ENCODE assay signal across 20 cellular contexts in the genomic region with DNA sequence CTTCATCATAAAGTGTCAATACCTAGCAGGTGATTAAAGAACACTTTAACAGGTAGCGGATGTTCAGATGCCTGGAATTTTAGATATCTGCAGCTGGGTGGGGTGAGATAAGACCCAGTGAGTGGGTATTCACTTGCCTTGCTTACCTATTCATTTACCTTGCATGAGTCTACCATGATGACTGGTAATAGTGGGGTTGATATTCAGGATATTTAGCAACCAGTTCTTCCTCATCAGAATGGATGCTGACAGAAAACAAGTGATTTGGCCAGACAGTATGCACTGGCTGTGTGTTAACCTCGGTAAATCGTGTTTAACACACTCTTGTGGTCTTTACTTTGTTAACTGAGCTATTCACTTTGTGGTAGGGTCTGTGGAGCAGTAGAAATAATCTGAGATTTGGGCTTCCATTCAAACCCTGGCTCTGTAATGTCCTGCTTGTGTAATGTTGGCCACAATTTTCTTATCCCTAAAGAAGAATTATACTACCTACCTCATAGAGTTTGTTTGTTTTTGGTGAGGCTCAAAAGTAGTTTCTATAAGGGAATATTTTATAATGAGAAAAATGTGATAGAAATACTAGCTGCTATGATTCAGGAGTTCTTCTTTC.
DNase-seq lines count a peak whose midpoint lies in the region; ATAC-seq and TF ChIP-seq lines count a peak whose summit lies in the region.
"Had no signal": no experiment of that assay in that cellular context is flagged by ENCODE, and none has a peak within 500 bp of the region (broad histone marks: within the 10 kb centered on the region; RNA-seq: fewer than 3 reads in every experiment).

No MANE protein-coding gene starts in this region.

- no peak for TF ChIP-seq EP300 in SK-N-SH (IDR thresholded peaks at IDR 0.05; ENCODE audit: borderline replicate concordance in 1 of 2, low read depth in 1 of 2, low read length in 1 of 2)

- H3K4me1 Mint-ChIP-seq in type B pancreatic cell (ENCODE audit: unreplicated experiment) = peaks cover 37% of the 10 kb centered on the region

- no peaks in the 10 kb centered on the region for H3K79me2 ChIP-seq in SK-N-SH (ENCODE audit: insufficient read depth)

- H3K27me3 ChIP-seq in SK-N-SH (ENCODE audit: insufficient read depth) (no peaks in the 10 kb centered on the region), foreskin keratinocyte (no peaks in the 10 kb centered on the region)
- H3K27me3 ChIP-seq: testis had no signal

- H3K4me3 ChIP-seq in SK-N-SH (ENCODE audit: low read depth in 2 of 2, low read length in 1 of 2) = no peak overlapping the region
- H3K4me3 ChIP-seq: testis had no signal

- no peaks in the 10 kb centered on the region for H3K9me2 ChIP-seq in SK-N-SH

- TF ChIP-seq RAD21 in SK-N-SH (IDR thresholded peaks at IDR 0.05; ENCODE audit: low read length) = no peak

- WGBS in SK-N-SH (ENCODE audit: low lambda C conversion rate) = 71% methylated on average over 3 of the region's 3 CpGs

- H3K4me1 ChIP-seq in SK-N-SH (ENCODE audit: control insufficient read depth in 1 of 2, insufficient read depth in 2 of 2, low read depth in 1 of 2, low read length in 1 of 2) = peaks cover 28 to 29% of the 10 kb centered on the region in 2 experiments
- peaks cover 25% of the 10 kb centered on the region for H3K4me1 ChIP-seq in foreskin keratinocyte
- H3K4me1 ChIP-seq: testis had no signal

- no peaks in the 10 kb centered on the region for H3K36me3 Mint-ChIP-seq in type B pancreatic cell
- H3K36me3 Mint-ChIP-seq: IgD-negative memory B cell had no signal

- H2AFZ ChIP-seq in SK-N-SH (ENCODE audit: low read depth) = no peak overlapping the region; the same call in 1 of the 2 replicates

- in situ Hi-C loops in KBM-7 (cut with MboI; ENCODE audit: low pct_unique_long_range_greater_than_20kb, low sequenced_read_pairs) (no loop called here), G401 (cut with HindIII; ENCODE audit: low sequenced_read_pairs) (no loop called here)

- H4K20me1 ChIP-seq in SK-N-SH (ENCODE audit: insufficient read depth) = no peaks in the 10 kb centered on the region

- peak overlapping the region; percentile 62 for H3K27ac Mint-ChIP-seq in type B pancreatic cell
- H3K27ac Mint-ChIP-seq: IgD-negative memory B cell had no signal

- TF ChIP-seq CTCF in SK-N-SH (IDR thresholded peaks at IDR 0.05) (no peak), foreskin keratinocyte (conservative IDR thresholded peaks at IDR 0.05) (no peak), type B pancreatic cell (conservative IDR thresholded peaks at IDR 0.05) (no peak)

- no peaks in the 10 kb centered on the region for H3K9me3 ChIP-seq in SK-N-SH
- H3K9me3 ChIP-seq: testis had no signal

- DNase-seq in SK-N-SH = no peak
- peak; percentile 58 for DNase-seq in astrocyte of the hippocampus (ENCODE audit: low read depth, low spot score)
- no peak for DNase-seq in foreskin keratinocyte
- DNase-seq in type B pancreatic cell (ENCODE audit: extremely low spot score, unreplicated experiment) = no peak
- DNase-seq in KBM-7 = no peak
- no peak for DNase-seq in G401 (ENCODE audit: low spot score)
- DNase-seq: cerebellar nuclear complex; DMS 273 treated with DMSO at 0.1 percent for 48 hours; effector memory CD8-positive, alpha-beta T cell; H7; hippocampal formation; kidney; mesendoderm; NCI-H526; OCI-M1; testis had no signal

- no peaks in the 10 kb centered on the region for H3K27me3 Mint-ChIP-seq in type B pancreatic cell
- H3K27me3 Mint-ChIP-seq: effector memory CD8-positive, alpha-beta T cell; IgD-negative memory B cell had no signal

- ATAC-seq in SK-N-SH treated with all-trans-retinoic acid at 6 μM for 48 hours = no peak
- ATAC-seq in foreskin keratinocyte = no peak
- ATAC-seq in GM21717 (IDR thresholded peaks at IDR 0.05; ENCODE audit: unreplicated experiment) = no peak
- ATAC-seq: effector memory CD8-positive, alpha-beta T cell had no signal

- H3K4me3 Mint-ChIP-seq in type B pancreatic cell = no peak overlapping the region
- H3K4me3 Mint-ChIP-seq: IgD-negative memory B cell had no signal

- POLR2A ChIA-PET in SK-N-SH (lab: Yijun Ruan, JAX) = no interaction called here

- H3K9ac ChIP-seq in SK-N-SH = peak overlapping the region; percentile 35; the same call in 1 of the 2 replicates

- H3K27ac ChIP-seq in SK-N-SH (ENCODE audit: low read depth in 2 of 2, low read length in 1 of 2) = peak overlapping the region; percentile 82 to 85
- H3K27ac ChIP-seq in foreskin keratinocyte = peak overlapping the region; percentile 65
- H3K27ac ChIP-seq: C4-2B, testis had no signal

- CTCF ChIA-PET in SK-N-SH (lab: Yijun Ruan, JAX) = no interaction called here

- H3F3A ChIP-seq in SK-N-SH (replicated peaks; ENCODE audit: insufficient read depth) = peaks cover 19% of the 10 kb centered on the region

- H3K4me2 ChIP-seq in SK-N-SH = peak overlapping the region; percentile 53; the same call in 1 of the 2 replicates

- peaks cover 6% of the 10 kb centered on the region for H3K9me3 Mint-ChIP-seq in type B pancreatic cell
- H3K9me3 Mint-ChIP-seq: effector memory CD8-positive, alpha-beta T cell; IgD-negative memory B cell had no signal

- no peaks in the 10 kb centered on the region for H3K36me3 ChIP-seq in SK-N-SH (replicated peaks in 1 of 2; ENCODE audit: control insufficient read depth in 1 of 2, insufficient read depth in 2 of 2, low read length in 1 of 2)

TF ChIP-seq in SK-N-SH, 30 proteins besides CTCF, POLR2A, EP300 and RAD21 (continues in another document):
- TF ChIP-seq, protein P1, sequence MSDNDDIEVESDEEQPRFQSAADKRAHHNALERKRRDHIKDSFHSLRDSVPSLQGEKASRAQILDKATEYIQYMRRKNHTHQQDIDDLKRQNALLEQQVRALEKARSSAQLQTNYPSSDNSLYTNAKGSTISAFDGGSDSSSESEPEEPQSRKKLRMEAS (IDR thresholded peaks at IDR 0.05; ENCODE audit: low read depth) = no peak
- TF ChIP-seq, protein P2, sequence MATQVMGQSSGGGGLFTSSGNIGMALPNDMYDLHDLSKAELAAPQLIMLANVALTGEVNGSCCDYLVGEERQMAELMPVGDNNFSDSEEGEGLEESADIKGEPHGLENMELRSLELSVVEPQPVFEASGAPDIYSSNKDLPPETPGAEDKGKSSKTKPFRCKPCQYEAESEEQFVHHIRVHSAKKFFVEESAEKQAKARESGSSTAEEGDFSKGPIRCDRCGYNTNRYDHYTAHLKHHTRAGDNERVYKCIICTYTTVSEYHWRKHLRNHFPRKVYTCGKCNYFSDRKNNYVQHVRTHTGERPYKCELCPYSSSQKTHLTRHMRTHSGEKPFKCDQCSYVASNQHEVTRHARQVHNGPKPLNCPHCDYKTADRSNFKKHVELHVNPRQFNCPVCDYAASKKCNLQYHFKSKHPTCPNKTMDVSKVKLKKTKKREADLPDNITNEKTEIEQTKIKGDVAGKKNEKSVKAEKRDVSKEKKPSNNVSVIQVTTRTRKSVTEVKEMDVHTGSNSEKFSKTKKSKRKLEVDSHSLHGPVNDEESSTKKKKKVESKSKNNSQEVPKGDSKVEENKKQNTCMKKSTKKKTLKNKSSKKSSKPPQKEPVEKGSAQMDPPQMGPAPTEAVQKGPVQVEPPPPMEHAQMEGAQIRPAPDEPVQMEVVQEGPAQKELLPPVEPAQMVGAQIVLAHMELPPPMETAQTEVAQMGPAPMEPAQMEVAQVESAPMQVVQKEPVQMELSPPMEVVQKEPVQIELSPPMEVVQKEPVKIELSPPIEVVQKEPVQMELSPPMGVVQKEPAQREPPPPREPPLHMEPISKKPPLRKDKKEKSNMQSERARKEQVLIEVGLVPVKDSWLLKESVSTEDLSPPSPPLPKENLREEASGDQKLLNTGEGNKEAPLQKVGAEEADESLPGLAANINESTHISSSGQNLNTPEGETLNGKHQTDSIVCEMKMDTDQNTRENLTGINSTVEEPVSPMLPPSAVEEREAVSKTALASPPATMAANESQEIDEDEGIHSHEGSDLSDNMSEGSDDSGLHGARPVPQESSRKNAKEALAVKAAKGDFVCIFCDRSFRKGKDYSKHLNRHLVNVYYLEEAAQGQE (IDR thresholded peaks at IDR 0.05; ENCODE audit: low read depth, low read length) = no peak

TF ChIP-seq in SK-N-SH treated with all-trans-retinoic acid at 6 μM for 48 hours, 23 proteins besides CTCF, POLR2A, EP300 and RAD21 (continues in another document):
- no peak for TF ChIP-seq RARB (CRISPR knock-in tag; IDR thresholded peaks at IDR 0.05)
- no peak for TF ChIP-seq ZNF8 (CRISPR knock-in tag; IDR thresholded peaks at IDR 0.05)
- TF ChIP-seq, protein P3, sequence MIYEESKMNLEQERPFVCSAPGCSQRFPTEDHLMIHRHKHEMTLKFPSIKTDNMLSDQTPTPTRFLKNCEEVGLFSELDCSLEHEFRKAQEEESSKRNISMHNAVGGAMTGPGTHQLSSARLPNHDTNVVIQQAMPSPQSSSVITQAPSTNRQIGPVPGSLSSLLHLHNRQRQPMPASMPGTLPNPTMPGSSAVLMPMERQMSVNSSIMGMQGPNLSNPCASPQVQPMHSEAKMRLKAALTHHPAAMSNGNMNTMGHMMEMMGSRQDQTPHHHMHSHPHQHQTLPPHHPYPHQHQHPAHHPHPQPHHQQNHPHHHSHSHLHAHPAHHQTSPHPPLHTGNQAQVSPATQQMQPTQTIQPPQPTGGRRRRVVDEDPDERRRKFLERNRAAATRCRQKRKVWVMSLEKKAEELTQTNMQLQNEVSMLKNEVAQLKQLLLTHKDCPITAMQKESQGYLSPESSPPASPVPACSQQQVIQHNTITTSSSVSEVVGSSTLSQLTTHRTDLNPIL (CRISPR knock-in tag; IDR thresholded peaks at IDR 0.05; ENCODE audit: low read depth) = no peak
- TF ChIP-seq, protein P4, sequence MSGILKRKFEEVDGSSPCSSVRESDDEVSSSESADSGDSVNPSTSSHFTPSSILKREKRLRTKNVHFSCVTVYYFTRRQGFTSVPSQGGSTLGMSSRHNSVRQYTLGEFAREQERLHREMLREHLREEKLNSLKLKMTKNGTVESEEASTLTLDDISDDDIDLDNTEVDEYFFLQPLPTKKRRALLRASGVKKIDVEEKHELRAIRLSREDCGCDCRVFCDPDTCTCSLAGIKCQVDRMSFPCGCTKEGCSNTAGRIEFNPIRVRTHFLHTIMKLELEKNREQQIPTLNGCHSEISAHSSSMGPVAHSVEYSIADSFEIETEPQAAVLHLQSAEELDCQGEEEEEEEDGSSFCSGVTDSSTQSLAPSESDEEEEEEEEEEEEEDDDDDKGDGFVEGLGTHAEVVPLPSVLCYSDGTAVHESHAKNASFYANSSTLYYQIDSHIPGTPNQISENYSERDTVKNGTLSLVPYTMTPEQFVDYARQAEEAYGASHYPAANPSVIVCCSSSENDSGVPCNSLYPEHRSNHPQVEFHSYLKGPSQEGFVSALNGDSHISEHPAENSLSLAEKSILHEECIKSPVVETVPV (CRISPR knock-in tag; IDR thresholded peaks at IDR 0.05) = no peak
- no peak for TF ChIP-seq PPARA (CRISPR knock-in tag; IDR thresholded peaks at IDR 0.05; ENCODE audit: borderline replicate concordance)
- TF ChIP-seq BACH2 (CRISPR knock-in tag; IDR thresholded peaks at IDR 0.05; ENCODE audit: borderline replicate concordance) = no peak
- no peak for TF ChIP-seq ZFP30 (CRISPR knock-in tag; IDR thresholded peaks at IDR 0.05)
